In the genomic region with DNA sequence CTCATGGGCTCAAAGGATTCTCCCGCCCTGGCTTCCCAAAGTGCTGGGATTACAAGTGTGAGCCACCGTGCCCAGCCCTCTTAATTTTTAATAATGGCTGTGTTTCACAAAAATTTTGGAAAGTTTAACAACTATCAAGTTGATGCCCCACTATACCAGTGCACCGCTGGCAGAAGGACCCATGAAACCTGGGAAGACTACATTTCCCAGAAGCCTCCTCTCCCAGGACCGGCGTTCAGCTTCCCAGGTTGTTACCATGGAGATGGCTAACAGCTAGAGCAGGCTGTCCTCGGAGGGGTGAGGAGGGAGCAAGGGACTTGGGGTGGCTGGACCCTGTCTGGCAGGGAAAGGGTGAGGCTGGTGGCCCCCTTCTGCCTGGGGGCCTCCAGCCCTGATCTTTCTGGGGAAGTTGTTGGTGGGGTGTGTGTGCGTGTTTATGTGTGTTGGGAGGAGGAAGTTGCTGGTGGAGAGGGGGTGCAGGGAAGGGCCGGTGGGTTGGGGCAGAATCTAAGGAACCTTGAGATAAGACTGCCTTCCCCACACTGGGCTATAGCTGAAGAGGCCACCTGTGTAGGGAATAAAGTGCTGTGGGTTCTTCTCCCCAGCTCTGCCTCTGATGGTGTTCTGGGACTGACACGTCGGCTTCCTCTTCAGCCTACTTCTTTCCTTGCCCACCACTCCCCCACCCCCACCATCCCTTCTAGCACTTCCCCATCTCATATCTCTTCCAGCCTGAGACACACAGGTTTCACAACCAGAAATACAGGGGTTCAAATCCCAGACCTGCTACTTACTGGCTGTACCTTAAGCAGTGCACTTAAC, we compare ENCODE assay signal across 9 cellular contexts. TPM values are rescaled to one million over a fixed set of nuclear protein-coding genes. Genes with fewer than 3 reads are reported as not detected.
DNase-seq lines count a peak whose midpoint lies in the region; ATAC-seq, FAIRE-seq and TF ChIP-seq lines count a peak whose summit lies in the region.
"Had no signal": no experiment of that assay in that cellular context is flagged by ENCODE, and none has a peak within 500 bp of the region (broad histone marks: within the 10 kb centered on the region; RNA-seq: fewer than 3 reads in every experiment).

TSS of gene DRC7 (plus strand) at position 251 of the 822 bp plus-strand sequence. CDS start 3,144 bp downstream, outside the sequence.

- peak within 1 kb of the TSS; percentile 19 to 34 for H3K4me3 ChIP-seq in HCT116 (replicated peaks in 1 of 2; ENCODE audit: low read depth in 1 of 2, low read length in 2 of 2)
- peak within 1 kb of the TSS; percentile 18 for H3K4me3 ChIP-seq in cardiac muscle cell
- peak within 1 kb of the TSS in 2 of 4 donors; percentile 11 to 24 for H3K4me3 ChIP-seq in pancreas
- no peak within 1 kb of the TSS for H3K4me3 ChIP-seq in gastrocnemius medialis

- WGBS in pancreas, 2 donors, result 24 to 26% methylated on average over 10 of the region's 10 CpGs

- POLR2A ChIA-PET in HCT116 (lab: Charles Lee), result no interaction called here

- no peak within 1 kb of the TSS for H3K27ac ChIP-seq in HCT116 (ENCODE audit: low read depth, low read length)
- H3K27ac ChIP-seq in cardiac muscle cell, result peak within 1 kb of the TSS; percentile 4
- H3K27ac ChIP-seq in pancreas, result peak within 1 kb of the TSS; percentile 56 to 81 (median 73)
- H3K27ac ChIP-seq in gastrocnemius medialis, result no peak within 1 kb of the TSS
- H3K27ac ChIP-seq: KMS-11 had no signal

- no peaks in the 10 kb centered on the region for H3K27me3 ChIP-seq in HCT116 (ENCODE audit: insufficient read depth, low read length)
- no peaks in the 10 kb centered on the region for H3K27me3 ChIP-seq in cardiac muscle cell
- H3K27me3 ChIP-seq in pancreas, result no peaks in the 10 kb centered on the region
- peaks cover 0 to 5% (median 0%) of the 10 kb centered on the region in 3 donors for H3K27me3 ChIP-seq in gastrocnemius medialis

- TF ChIP-seq CTCF in HCT116 (IDR thresholded peaks at IDR 0.05 in 2 of 3, conservative IDR thresholded peaks at IDR 0.05 in 1 of 3; ENCODE audit: borderline replicate concordance in 1 of 3, insufficient read depth in 1 of 3, low read depth in 2 of 3, low read length in 2 of 3) (no peak), cardiac muscle cell (IDR thresholded peaks at IDR 0.05; ENCODE audit: low read depth, low read length) (no peak), pancreas (IDR thresholded peaks at IDR 0.05) (no peak), gastrocnemius medialis (IDR thresholded peaks at IDR 0.05 in 4 of 5, conservative IDR thresholded peaks at IDR 0.05 in 1 of 5) (no peak)

- RAD21 ChIA-PET in HCT116 (lab: Charles Lee; ENCODE audit: low non-redundant PET in 1 of 2, low total read pairs in 2 of 2, uncharacterized antibody in 2 of 2, unreplicated experiment in 2 of 2), result interaction anchor here in 1 of 2 experiments (0.6 kb wide), 1 partner anchor 18 kb away, joined by 3 read pairs; no protein-coding TSS in a partner anchor

- H3K4me2 ChIP-seq in HCT116 (ENCODE audit: low read length), result peak within 1 kb of the TSS; percentile 66
- H3K4me2 ChIP-seq: KMS-11 had no signal

- H4K20me1 ChIP-seq in HCT116 (ENCODE audit: insufficient read depth), result no peaks in the 10 kb centered on the region

- no peaks in the 10 kb centered on the region for H3K36me3 Mint-ChIP-seq in activated T-helper 17 cell treated with anti-CD3 and anti-CD28 coated beads, Interleukin-2, amount 50 U/mL, for 72 hours (ENCODE audit: low read depth)

- FAIRE-seq in pancreas (lab: Jason Lieb, UNC), result no peak

- CTCF ChIA-PET in HCT116 (lab: Charles Lee), result no interaction called here

- no peak within 1 kb of the TSS for H3K9ac ChIP-seq in HCT116 (ENCODE audit: low read length)
- H3K9ac ChIP-seq: KMS-11 had no signal

- H3K36me3 ChIP-seq in HCT116 (ENCODE audit: control insufficient read depth in 1 of 2, insufficient read depth in 2 of 2, low read length in 2 of 2) (no peaks in the 10 kb centered on the region), cardiac muscle cell (no peaks in the 10 kb centered on the region), pancreas (no peaks in the 10 kb centered on the region), gastrocnemius medialis (no peaks in the 10 kb centered on the region)

- no TSS peak for BruUV-seq in HCT116 (replicated peaks; lab: Mats Ljungman, UMichigan)

- no peaks in the 10 kb centered on the region for H3K9me3 ChIP-seq in HCT116 (ENCODE audit: control insufficient read depth in 1 of 2, insufficient read depth in 1 of 2, low read depth in 1 of 2, low read length in 2 of 2)
- no peaks in the 10 kb centered on the region for H3K9me3 ChIP-seq in cardiac muscle cell (ENCODE audit: low read depth)
- no peaks in the 10 kb centered on the region for H3K9me3 ChIP-seq in pancreas
- H3K9me3 ChIP-seq in gastrocnemius medialis, result no peaks in the 10 kb centered on the region

- peaks cover 6% of the 10 kb centered on the region for H3K4me1 Mint-ChIP-seq in activated T-helper 17 cell treated with anti-CD3 and anti-CD28 coated beads, Interleukin-2, amount 50 U/mL, for 72 hours

- no peak for TF ChIP-seq POLR2A in HCT116 (IDR thresholded peaks at IDR 0.05; ENCODE audit: borderline replicate concordance, extremely low read depth, insufficient read depth, insufficient read length)
- TF ChIP-seq POLR2A in gastrocnemius medialis (IDR thresholded peaks at IDR 0.05), result no peak

- H3K79me2 ChIP-seq in HCT116 (ENCODE audit: insufficient read depth, low read length), result no peaks in the 10 kb centered on the region

- TF ChIP-seq RAD21 in HCT116 (IDR thresholded peaks at IDR 0.05; ENCODE audit: low read depth), result no peak

- in situ Hi-C loops in gastrocnemius medialis (cut with MboI; ENCODE audit: low sequenced_read_pairs in 4 of 4), result no loop called here

- H3K27ac Mint-ChIP-seq in activated T-helper 17 cell treated with anti-CD3 and anti-CD28 coated beads, Interleukin-2, amount 50 U/mL, for 72 hours, result peak within 1 kb of the TSS; percentile 80

- no peaks in the 10 kb centered on the region for H3K9me3 Mint-ChIP-seq in activated T-helper 17 cell treated with anti-CD3 and anti-CD28 coated beads, Interleukin-2, amount 50 U/mL, for 72 hours

- ATAC-seq in HCT116, result peak; percentile 99
- peak; percentile 40 for ATAC-seq in activated T-helper 17 cell treated with anti-CD3 and anti-CD28 coated beads, Interleukin-2, amount 50 U/mL, for 72 hours (replicated peaks)
- peak; percentile 87 to 94 (median 92) for ATAC-seq in pancreas
- no peak for ATAC-seq in gastrocnemius medialis
- no peak for ATAC-seq in HG03460 (IDR thresholded peaks at IDR 0.05; ENCODE audit: unreplicated experiment)

- DNase-seq in DMS 273 treated with DMSO at 0.1 percent for 48 hours (lab: John Stamatoyannopoulos, UW) (peak; percentile 52), HCT116 (ENCODE audit: low read depth, low spot score) (peak; percentile 54), NCI-H524 (lab: John Stamatoyannopoulos, UW) (peak; percentile 78 to 86), cardiac muscle cell (ENCODE audit: low read depth in 1 of 2, low spot score in 1 of 2) (peak; percentile 72 to 85), pancreas (peak; percentile 67 to 85 (median 82)), gastrocnemius medialis (no peak)

- H3K9me2 ChIP-seq in HCT116 (ENCODE audit: insufficient read depth), result no peaks in the 10 kb centered on the region

- H3K27me3 Mint-ChIP-seq in activated T-helper 17 cell treated with anti-CD3 and anti-CD28 coated beads, Interleukin-2, amount 50 U/mL, for 72 hours, result peaks cover 7% of the 10 kb centered on the region

- H3K4me1 ChIP-seq in HCT116 (ENCODE audit: control insufficient read depth in 1 of 2, insufficient read depth in 2 of 2, low read length in 2 of 2), result peaks cover 0 to 4% of the 10 kb centered on the region in 2 experiments; a peak in 1 of 4 replicates
- peaks cover 2% of the 10 kb centered on the region for H3K4me1 ChIP-seq in cardiac muscle cell (ENCODE audit: low read depth)
- H3K4me1 ChIP-seq in pancreas, result peaks cover 6 to 16% (median 12%) of the 10 kb centered on the region in 3 donors
- no peaks in the 10 kb centered on the region for H3K4me1 ChIP-seq in gastrocnemius medialis

- intact Hi-C loops in HCT116 (cut with micrococcal nuclease) (no loop called here), pancreas (cut with DNase I) (no loop called here), gastrocnemius medialis (cut with DNase I; ENCODE audit: low total_unique reads) (no loop called here)

- H2AFZ ChIP-seq in HCT116 (ENCODE audit: low read depth, low read length, poor library complexity, severe bottlenecking), result peak within 1 kb of the TSS; percentile 49

- H3K4me3 Mint-ChIP-seq in activated T-helper 17 cell treated with anti-CD3 and anti-CD28 coated beads, Interleukin-2, amount 50 U/mL, for 72 hours, result peak within 1 kb of the TSS; percentile 46

TF ChIP-seq in HCT116, 20 proteins besides CTCF, POLR2A, EP300 and RAD21:
- TF ChIP-seq SRF (IDR thresholded peaks at IDR 0.05; ENCODE audit: low read depth) (no peak), ATF3 (IDR thresholded peaks at IDR 0.05) (no peak), SIN3A (IDR thresholded peaks at IDR 0.05; ENCODE audit: low read depth) (no peak), YY1 (IDR thresholded peaks at IDR 0.05; ENCODE audit: extremely low read depth, insufficient replicate concordance, low read depth, low read length) (peak; percentile 47)

RNA-seq across cellular contexts. Expression of gene DRC7, which starts in this region (rescaled TPM):
- total RNA-seq in HCT116 (2021; ENCODE audit: unreplicated experiment), result 0.91 TPM
- polyA plus RNA-seq in HCT116 (2012), result 0.56 and 1.9 TPM in 2 replicates
- not detected for total RNA-seq in activated T-helper 17 cell treated with anti-CD3 and anti-CD28 coated beads, Interleukin-2, amount 50 U/mL, for 72 hours
- total RNA-seq in cardiac muscle cell, result 0.83 and 1.2 TPM in 2 replicates
- 2.0 and 3.4 TPM in 2 replicates for polyA plus RNA-seq in cardiac muscle cell
- total RNA-seq in pancreas, result 1 to 10 TPM in 1 of 6 donors, under 1 TPM in 5; 0.28 to 2.4 (median 0.61) TPM
- 1 to 10 TPM; 1.5 to 2.0 TPM for polyA plus RNA-seq in pancreas
- total RNA-seq in gastrocnemius medialis, result not detected

Comparison
In these comparisons a context has a peak if more than half of its experiments do, and no peak if none do; other contexts are left out.
1. Peak in ATAC-seq in activated T-helper 17 cell treated with anti-CD3 and anti-CD28 coated beads, Interleukin-2, amount 50 U/mL, for 72 hours; RNA of the gene not detected or under 1 TPM.
2. DNase-seq: peak in DMS 273 treated with DMSO at 0.1 percent for 48 hours (single experiment), HCT116 (single experiment), NCI-H524 (2 of 2), cardiac muscle cell (2 of 2) and pancreas (6 of 6); none in gastrocnemius medialis (0 of 2).
3. ATAC-seq: peak in HCT116 (single experiment) and pancreas (4 of 4); none in gastrocnemius medialis (0 of 2) and HG03460 (single experiment).
4. H3K27ac ChIP-seq: peak in cardiac muscle cell (single experiment) and pancreas (4 of 4); none in HCT116 (single experiment) and gastrocnemius medialis (0 of 4).
5. H3K4me3 ChIP-seq: peak in HCT116 (2 of 2) and cardiac muscle cell (single experiment); none in gastrocnemius medialis (0 of 4).